ENCODE assay signal across 10 cellular contexts in the genomic region with DNA sequence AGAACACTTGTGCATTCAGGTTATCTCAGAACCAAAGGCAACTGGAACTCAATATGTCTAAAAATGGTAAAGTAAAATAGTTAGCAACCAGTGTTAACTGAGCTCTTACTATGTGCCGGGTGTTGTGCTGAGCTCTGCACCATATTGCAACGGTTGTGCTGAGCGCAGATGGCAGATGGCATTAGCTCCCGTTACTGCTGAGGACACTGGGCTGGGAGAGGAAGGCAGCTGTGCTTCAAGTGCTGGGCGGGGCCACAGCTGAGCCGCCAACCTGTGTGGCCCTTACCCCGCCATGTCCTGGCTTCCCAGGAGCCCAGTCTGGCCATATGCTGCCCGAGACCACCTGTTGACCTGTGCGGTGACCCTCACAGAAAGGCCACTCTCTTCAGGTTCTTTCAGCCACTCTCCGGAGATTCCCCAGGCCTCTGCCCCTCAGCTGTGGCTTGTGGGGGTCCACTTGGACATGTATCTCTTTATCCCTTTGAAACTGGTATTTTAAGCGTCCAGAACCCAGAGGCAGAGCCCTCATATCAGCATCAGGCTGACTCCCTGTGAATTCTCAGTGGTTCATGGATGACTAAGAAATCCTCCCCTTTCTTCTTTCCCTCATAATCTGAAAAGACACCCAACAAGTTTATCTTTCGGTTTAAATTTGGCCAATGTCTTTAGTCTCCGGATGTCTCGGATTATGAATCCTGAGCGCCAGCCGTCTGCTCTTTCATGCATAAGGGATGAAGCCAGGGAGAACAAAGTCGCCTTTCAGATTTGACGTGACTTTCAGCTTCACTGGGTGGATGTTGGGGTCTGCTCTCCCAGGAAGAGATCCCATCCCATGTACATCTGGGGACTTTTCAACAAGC. TPM values are rescaled to one million over a fixed set of nuclear protein-coding genes. Genes with fewer than 3 reads are reported as not detected.
DNase-seq lines count a peak whose midpoint lies in the region; ATAC-seq and TF ChIP-seq lines count a peak whose summit lies in the region.
"Had no signal": no experiment of that assay in that cellular context is flagged by ENCODE, and none has a peak within 500 bp of the region (broad histone marks: within the 10 kb centered on the region; RNA-seq: fewer than 3 reads in every experiment).

No MANE protein-coding gene starts in this region.

- no peak overlapping the region for H3K27ac ChIP-seq in lower lobe of right lung
- H3K27ac ChIP-seq: left lung had no signal

- DNase-seq in NCI-H748 (lab: John Stamatoyannopoulos, UW; ENCODE audit: unreplicated experiment) (peak; percentile 45), NCI-H748 treated with DMSO at 0.1 percent for 48 hours (lab: John Stamatoyannopoulos, UW) (no peak), T-cell (no peak), glutamatergic neuron (peak; percentile 55), superior temporal gyrus (ENCODE audit: extremely low spot score) (peak; percentile 71), lower lobe of right lung (no peak), Right ventricle myocardium inferior (ENCODE audit: missing footprints) (no peak)
- DNase-seq: activated effector memory CD4-positive, alpha-beta T cell treated with Interleukin-2 at 50 U/mL for 16 hours; left lung had no signal

- H3K36me3 Mint-ChIP-seq in T-cell (peaks cover 23% of the 10 kb centered on the region), glutamatergic neuron (ENCODE audit: unreplicated experiment) (no peaks in the 10 kb centered on the region)

- intact Hi-C loops in lower lobe of right lung (cut with DNase I) (no loop called here), Right ventricle myocardium inferior (cut with DNase I) (no loop called here)

- TF ChIP-seq CTCF in glutamatergic neuron (IDR thresholded peaks at IDR 0.05; ENCODE audit: partially characterized antibody, unreplicated experiment): no peak
- TF ChIP-seq CTCF in lower lobe of right lung (IDR thresholded peaks at IDR 0.05): no peak

- H3K27me3 Mint-ChIP-seq in T-cell: no peaks in the 10 kb centered on the region
- H3K27me3 Mint-ChIP-seq in glutamatergic neuron (ENCODE audit: unreplicated experiment): peaks cover 2% of the 10 kb centered on the region

- H3K4me3 Mint-ChIP-seq in T-cell (no peak overlapping the region), glutamatergic neuron (ENCODE audit: unreplicated experiment) (peak overlapping the region; percentile 67)

- H3K9me3 Mint-ChIP-seq in T-cell (no peaks in the 10 kb centered on the region), glutamatergic neuron (ENCODE audit: unreplicated experiment) (peaks cover 9% of the 10 kb centered on the region)

- CTCF ChIA-PET in T-cell (lab: Charles Lee): no interaction called here

- ATAC-seq in T-cell (replicated peaks in 1 of 4) (no peak), lower lobe of right lung (no peak), GM21390 (IDR thresholded peaks at IDR 0.05; ENCODE audit: unreplicated experiment) (no peak), Right ventricle myocardium inferior (no peak)
- ATAC-seq: left lung had no signal

- H3K4me1 Mint-ChIP-seq in T-cell: peaks cover 77 to 87% (median 84%) of the 10 kb centered on the region in 3 donors
- peaks cover 33% of the 10 kb centered on the region for H3K4me1 Mint-ChIP-seq in glutamatergic neuron (ENCODE audit: low read depth, unreplicated experiment)

- peaks cover 12% of the 10 kb centered on the region for H3K36me3 ChIP-seq in lower lobe of right lung

- peaks cover 48% of the 10 kb centered on the region for H3K4me1 ChIP-seq in lower lobe of right lung

- H3K4me3 ChIP-seq in lower lobe of right lung: no peak overlapping the region
- H3K4me3 ChIP-seq: left lung had no signal

- POLR2A ChIA-PET in T-cell (lab: Charles Lee): no interaction called here

- H3K9me3 ChIP-seq in lower lobe of right lung: no peaks in the 10 kb centered on the region
- H3K9me3 ChIP-seq: left lung had no signal

- H3K27me3 ChIP-seq in lower lobe of right lung (ENCODE audit: low read depth): no peaks in the 10 kb centered on the region
- H3K27me3 ChIP-seq: left lung had no signal

- H3K27ac Mint-ChIP-seq in T-cell: peak overlapping the region; percentile 66 to 71
- peak overlapping the region; percentile 86 for H3K27ac Mint-ChIP-seq in glutamatergic neuron (ENCODE audit: unreplicated experiment)

RNA-seq across cellular contexts. Expression of a gene that starts 26.4 kb away (rescaled TPM):
- 100 to 1,000 TPM; 143 to 298 (median 222) TPM for total RNA-seq in T-cell
- total RNA-seq in glutamatergic neuron (ENCODE audit: unreplicated experiment): 2.4 TPM
- 30.3 TPM for total RNA-seq in lower lobe of right lung
- total RNA-seq in Right ventricle myocardium inferior: 12.3 TPM

RNA-seq across cellular contexts. Expression of a gene that starts 46.8 kb away (rescaled TPM):
- total RNA-seq in T-cell (10 to 100 TPM; 57.5 to 90.5 (median 65.5) TPM), glutamatergic neuron (ENCODE audit: unreplicated experiment) (5.4 TPM), lower lobe of right lung (20.4 TPM), Right ventricle myocardium inferior (19.5 TPM)

Comparison
In these comparisons a context has a peak if more than half of its experiments do, and no peak if none do; other contexts are left out.
1. DNase-seq: peak in NCI-H748 (single experiment), glutamatergic neuron (single experiment) and superior temporal gyrus (single experiment); none in NCI-H748 treated with DMSO at 0.1 percent for 48 hours (single experiment), T-cell (0 of 34), lower lobe of right lung (single experiment) and Right ventricle myocardium inferior (single experiment).